8 cellular contexts compared by ENCODE assay signal in the genomic region with DNA sequence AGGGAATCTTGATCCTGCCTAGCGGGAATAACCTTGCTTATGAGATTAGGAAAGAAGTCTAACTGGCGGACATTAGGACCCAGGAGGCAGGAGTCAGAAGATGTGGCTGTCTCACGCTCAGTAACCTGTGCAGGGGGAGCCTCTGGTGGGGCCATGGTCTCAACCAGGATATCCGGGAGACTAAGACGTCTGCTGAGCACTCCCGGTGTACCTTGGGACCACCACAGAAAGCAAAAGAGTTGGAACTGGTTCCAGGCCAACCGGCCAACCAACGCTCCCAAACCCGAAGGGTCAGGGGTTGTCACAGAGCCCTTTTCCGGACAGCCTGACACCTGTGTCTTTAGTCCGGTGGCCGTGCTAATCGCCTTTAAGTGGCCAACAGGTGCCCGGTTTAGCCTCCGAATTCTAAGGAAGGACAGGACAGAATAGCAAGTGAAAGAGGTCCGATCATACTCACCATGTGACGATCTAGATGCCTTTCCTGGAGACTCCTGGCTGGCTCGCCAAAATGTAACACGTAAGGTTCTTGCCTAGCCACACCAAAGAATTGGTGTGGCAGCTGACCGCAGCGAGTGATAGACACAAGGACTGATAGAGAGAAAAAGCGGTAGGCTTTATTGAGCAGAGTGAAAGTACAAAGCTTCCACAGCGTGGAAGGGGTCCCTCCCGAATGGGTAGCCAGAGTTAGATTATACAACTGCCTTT.
DNase-seq lines count a peak whose midpoint lies in the region; ATAC-seq and TF ChIP-seq lines count a peak whose summit lies in the region.

No MANE protein-coding gene starts in this region.

- no peak for TF ChIP-seq EP300 in upper lobe of left lung (IDR thresholded peaks at IDR 0.05)

- TF ChIP-seq POLR2A in upper lobe of left lung (IDR thresholded peaks at IDR 0.05), result no peak

- TF ChIP-seq CTCF in ascending aorta (IDR thresholded peaks at IDR 0.05) (no peak), liver (IDR thresholded peaks at IDR 0.05; ENCODE audit: low read depth, low read length, missing input control) (no peak), upper lobe of left lung (IDR thresholded peaks at IDR 0.05) (no peak)

- peak; percentile 3 for DNase-seq in stimulated activated CD4-positive, alpha-beta T cell treated with anti-CD3 and anti-CD28 coated beads, Interleukin-4, amount 100 ng/mL, for 24 hours
- DNase-seq in stimulated activated CD4-positive, alpha-beta T cell treated with anti-CD3 and anti-CD28 coated beads, Interleukin-2, amount 100 ng/mL, for 48 hours, result no peak
- DNase-seq in HK-2 (ENCODE audit: unreplicated experiment) (peak; percentile 21), ascending aorta (ENCODE audit: low spot score in 2 of 2) (no peak), upper lobe of left lung (peak in 1 of 2 donors; percentile 36)

- peak overlapping the region; percentile 30 to 59 for H3K4me3 ChIP-seq in ascending aorta
- peak overlapping the region in 2 of 3 donors; percentile 31 to 59 for H3K4me3 ChIP-seq in liver (ENCODE audit: low read depth in 1 of 3, low read length in 3 of 3)
- H3K4me3 ChIP-seq in upper lobe of left lung, result peak overlapping the region in 3 of 4 donors; percentile 34 to 45 (median 42)

- H3K4me1 ChIP-seq in ascending aorta (no peaks in the 10 kb centered on the region), liver (ENCODE audit: control insufficient read depth in 4 of 4, insufficient read depth in 4 of 4, low read length in 3 of 4) (peaks cover 0 to 3% (median 0%) of the 10 kb centered on the region in 4 donors), upper lobe of left lung (no peaks in the 10 kb centered on the region)

- H3K9me3 ChIP-seq in ascending aorta, result no peaks in the 10 kb centered on the region
- peaks cover 0 to 4% (median 1%) of the 10 kb centered on the region in 4 donors for H3K9me3 ChIP-seq in liver (ENCODE audit: control insufficient read depth in 4 of 4, low read length in 3 of 4)
- no peaks in the 10 kb centered on the region for H3K9me3 ChIP-seq in upper lobe of left lung

- no peak for TF ChIP-seq RAD21 in liver (IDR thresholded peaks at IDR 0.05)

- H3K36me3 ChIP-seq in ascending aorta (no peaks in the 10 kb centered on the region), liver (ENCODE audit: control insufficient read depth in 4 of 4, insufficient read depth in 3 of 4, low read depth in 1 of 4, low read length in 3 of 4) (no peaks in the 10 kb centered on the region), upper lobe of left lung (no peaks in the 10 kb centered on the region)

- H3K27me3 ChIP-seq in ascending aorta (no peaks in the 10 kb centered on the region), liver (ENCODE audit: control insufficient read depth in 4 of 4, insufficient read depth in 4 of 4, low read length in 3 of 4) (peaks cover 0 to 5% (median 1%) of the 10 kb centered on the region in 4 donors), upper lobe of left lung (no peaks in the 10 kb centered on the region)

- H3K9ac ChIP-seq in liver (ENCODE audit: low read depth in 1 of 2, low read length in 2 of 2), result no peak overlapping the region

- H3K27ac ChIP-seq in ascending aorta, result no peak overlapping the region
- no peak overlapping the region for H3K27ac ChIP-seq in liver (ENCODE audit: low read depth in 1 of 2, low read length in 2 of 2)
- H3K27ac ChIP-seq in upper lobe of left lung, result peak overlapping the region in 2 of 4 donors; percentile 30 to 44

- WGBS in liver, result 46% methylated on average over 24 of the region's 24 CpGs
- WGBS in upper lobe of left lung, 2 donors, result 58 to 76% methylated on average over 22 to 24 of the region's 24 CpGs

- intact Hi-C loops in ascending aorta (cut with DNase I), result no loop called here

- ATAC-seq in upper lobe of left lung (ENCODE audit: low FRiP score in 2 of 2) (peak; percentile 43 to 65), HG03108 (IDR thresholded peaks at IDR 0.05; ENCODE audit: unreplicated experiment) (no peak), GM19351 (IDR thresholded peaks at IDR 0.05; ENCODE audit: unreplicated experiment) (no peak)

TF ChIP-seq in liver, 16 proteins besides CTCF, POLR2A, EP300 and RAD21:
- TF ChIP-seq EGR1 (IDR thresholded peaks at IDR 0.05; ENCODE audit: low read depth in 2 of 2) (no peak), SP1 (IDR thresholded peaks at IDR 0.05) (no peak), GABPA (IDR thresholded peaks at IDR 0.05 in 1 of 2, conservative IDR thresholded peaks at IDR 0.05 in 1 of 2) (no peak), HNF4G (IDR thresholded peaks at IDR 0.05) (no peak), NR2F2 (IDR thresholded peaks at IDR 0.05) (no peak), RXRA (IDR thresholded peaks at IDR 0.05) (no peak), JUND (IDR thresholded peaks at IDR 0.05) (no peak), FOXA2 (IDR thresholded peaks at IDR 0.05) (no peak), HNF4A (conservative IDR thresholded peaks at IDR 0.05) (no peak), ATF3 (IDR thresholded peaks at IDR 0.05) (no peak), YY1 (IDR thresholded peaks at IDR 0.05) (no peak), FOXA1 (IDR thresholded peaks at IDR 0.05) (no peak)
- TF ChIP-seq, protein P1, sequence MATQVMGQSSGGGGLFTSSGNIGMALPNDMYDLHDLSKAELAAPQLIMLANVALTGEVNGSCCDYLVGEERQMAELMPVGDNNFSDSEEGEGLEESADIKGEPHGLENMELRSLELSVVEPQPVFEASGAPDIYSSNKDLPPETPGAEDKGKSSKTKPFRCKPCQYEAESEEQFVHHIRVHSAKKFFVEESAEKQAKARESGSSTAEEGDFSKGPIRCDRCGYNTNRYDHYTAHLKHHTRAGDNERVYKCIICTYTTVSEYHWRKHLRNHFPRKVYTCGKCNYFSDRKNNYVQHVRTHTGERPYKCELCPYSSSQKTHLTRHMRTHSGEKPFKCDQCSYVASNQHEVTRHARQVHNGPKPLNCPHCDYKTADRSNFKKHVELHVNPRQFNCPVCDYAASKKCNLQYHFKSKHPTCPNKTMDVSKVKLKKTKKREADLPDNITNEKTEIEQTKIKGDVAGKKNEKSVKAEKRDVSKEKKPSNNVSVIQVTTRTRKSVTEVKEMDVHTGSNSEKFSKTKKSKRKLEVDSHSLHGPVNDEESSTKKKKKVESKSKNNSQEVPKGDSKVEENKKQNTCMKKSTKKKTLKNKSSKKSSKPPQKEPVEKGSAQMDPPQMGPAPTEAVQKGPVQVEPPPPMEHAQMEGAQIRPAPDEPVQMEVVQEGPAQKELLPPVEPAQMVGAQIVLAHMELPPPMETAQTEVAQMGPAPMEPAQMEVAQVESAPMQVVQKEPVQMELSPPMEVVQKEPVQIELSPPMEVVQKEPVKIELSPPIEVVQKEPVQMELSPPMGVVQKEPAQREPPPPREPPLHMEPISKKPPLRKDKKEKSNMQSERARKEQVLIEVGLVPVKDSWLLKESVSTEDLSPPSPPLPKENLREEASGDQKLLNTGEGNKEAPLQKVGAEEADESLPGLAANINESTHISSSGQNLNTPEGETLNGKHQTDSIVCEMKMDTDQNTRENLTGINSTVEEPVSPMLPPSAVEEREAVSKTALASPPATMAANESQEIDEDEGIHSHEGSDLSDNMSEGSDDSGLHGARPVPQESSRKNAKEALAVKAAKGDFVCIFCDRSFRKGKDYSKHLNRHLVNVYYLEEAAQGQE (IDR thresholded peaks at IDR 0.05), result no peak
- TF ChIP-seq, protein P2, sequence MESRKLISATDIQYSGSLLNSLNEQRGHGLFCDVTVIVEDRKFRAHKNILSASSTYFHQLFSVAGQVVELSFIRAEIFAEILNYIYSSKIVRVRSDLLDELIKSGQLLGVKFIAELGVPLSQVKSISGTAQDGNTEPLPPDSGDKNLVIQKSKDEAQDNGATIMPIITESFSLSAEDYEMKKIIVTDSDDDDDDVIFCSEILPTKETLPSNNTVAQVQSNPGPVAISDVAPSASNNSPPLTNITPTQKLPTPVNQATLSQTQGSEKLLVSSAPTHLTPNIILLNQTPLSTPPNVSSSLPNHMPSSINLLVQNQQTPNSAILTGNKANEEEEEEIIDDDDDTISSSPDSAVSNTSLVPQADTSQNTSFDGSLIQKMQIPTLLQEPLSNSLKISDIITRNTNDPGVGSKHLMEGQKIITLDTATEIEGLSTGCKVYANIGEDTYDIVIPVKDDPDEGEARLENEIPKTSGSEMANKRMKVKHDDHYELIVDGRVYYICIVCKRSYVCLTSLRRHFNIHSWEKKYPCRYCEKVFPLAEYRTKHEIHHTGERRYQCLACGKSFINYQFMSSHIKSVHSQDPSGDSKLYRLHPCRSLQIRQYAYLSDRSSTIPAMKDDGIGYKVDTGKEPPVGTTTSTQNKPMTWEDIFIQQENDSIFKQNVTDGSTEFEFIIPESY (IDR thresholded peaks at IDR 0.05), result no peak

Comparison
In these comparisons a context has a peak if more than half of its experiments do, and no peak if none do; other contexts are left out.
1. DNase-seq: peak in stimulated activated CD4-positive, alpha-beta T cell treated with anti-CD3 and anti-CD28 coated beads, Interleukin-4, amount 100 ng/mL, for 24 hours (single experiment) and HK-2 (single experiment); none in stimulated activated CD4-positive, alpha-beta T cell treated with anti-CD3 and anti-CD28 coated beads, Interleukin-2, amount 100 ng/mL, for 48 hours (0 of 2) and ascending aorta (0 of 2).
2. ATAC-seq: peak in upper lobe of left lung (2 of 2); none in HG03108 (single experiment) and GM19351 (single experiment).
3. Peak in every context shown above with its lines, with median percentiles within 50 percentile points of each other: H3K4me3 ChIP-seq.